17 cellular contexts compared by ENCODE assay signal in genomic region chr4:55138367-55138766, GRCh38. TPM values are rescaled to one million over a fixed set of nuclear protein-coding genes. Genes with fewer than 3 reads are reported as not detected.
DNase-seq lines count a peak whose midpoint lies in the region; ATAC-seq and TF ChIP-seq lines count a peak whose summit lies in the region.
"Had no signal": no experiment of that assay in that cellular context is flagged by ENCODE, and none has a peak within 500 bp of the region (broad histone marks: within the 10 kb centered on the region; RNA-seq: fewer than 3 reads in every experiment).

No MANE protein-coding gene starts in this region.

- H3K27ac ChIP-seq in PC-3 (ENCODE audit: low read length) (no peak overlapping the region), uterus (peak overlapping the region; percentile 47 to 60)
- H3K27ac ChIP-seq: BLaER1 treated with 17β-estradiol and CSF1 and Interleukin-3, amounts not matched to agents 10 nM and 100 nM; HL-60 had no signal

- H3K27me3 Mint-ChIP-seq in nephron (ENCODE audit: low read depth): no peaks in the 10 kb centered on the region
- H3K27me3 Mint-ChIP-seq: B cell had no signal

- H3K4me3 Mint-ChIP-seq in nephron: no peak overlapping the region
- H3K4me3 Mint-ChIP-seq: B cell; CD8-positive, alpha-beta T cell had no signal

- POLR2A ChIA-PET in PC-3 (lab: Charles Lee; ENCODE audit: unreplicated experiment): interaction anchor here (0.5 to 0.6 kb wide), 2 partner anchors 10 to 1443 kb away, joined by 3 to 4 read pairs; no protein-coding TSS in a partner anchor

- H4K20me1 ChIP-seq in PC-3 (ENCODE audit: low read length): no peaks in the 10 kb centered on the region
- H4K20me1 ChIP-seq: BLaER1 treated with 17β-estradiol and CSF1 and Interleukin-3, amounts not matched to agents 10 nM and 100 nM had no signal

- no peaks in the 10 kb centered on the region for H3K9me3 Mint-ChIP-seq in nephron
- H3K9me3 Mint-ChIP-seq: CD8-positive, alpha-beta T cell had no signal

- intact Hi-C loops in PC-3 (cut with micrococcal nuclease) (no loop called here), uterus (cut with DNase I; ENCODE audit: low total_unique reads) (no loop called here)

- no peak overlapping the region for H3K9ac ChIP-seq in PC-3 (ENCODE audit: low read length)
- H3K9ac ChIP-seq: BLaER1 treated with 17β-estradiol and CSF1 and Interleukin-3, amounts not matched to agents 10 nM and 100 nM had no signal

- no TSS peak for BruUV-seq in PC-3 (replicated peaks; lab: Mats Ljungman, UMichigan)

- H3K9me3 ChIP-seq in PC-3 (ENCODE audit: low read length) (no peaks in the 10 kb centered on the region), uterus (no peaks in the 10 kb centered on the region)
- H3K9me3 ChIP-seq: BLaER1 treated with 17β-estradiol and CSF1 and Interleukin-3, amounts not matched to agents 10 nM and 100 nM; HAP-1 had no signal

- H3K4me2 ChIP-seq in PC-3 (ENCODE audit: low read length): no peak overlapping the region
- H3K4me2 ChIP-seq: BLaER1 treated with 17β-estradiol and CSF1 and Interleukin-3, amounts not matched to agents 10 nM and 100 nM had no signal

- CTCF ChIA-PET in PC-3 (lab: Charles Lee): no interaction called here

- H3K36me3 Mint-ChIP-seq in nephron (ENCODE audit: low read depth): no peaks in the 10 kb centered on the region
- H3K36me3 Mint-ChIP-seq: CD8-positive, alpha-beta T cell had no signal

- H3K27me3 ChIP-seq in PC-3 (ENCODE audit: low read length): no peaks in the 10 kb centered on the region
- no peaks in the 10 kb centered on the region for H3K27me3 ChIP-seq in uterus
- H3K27me3 ChIP-seq: BLaER1 treated with 17β-estradiol and CSF1 and Interleukin-3, amounts not matched to agents 10 nM and 100 nM had no signal

- no peaks in the 10 kb centered on the region for H3K79me2 ChIP-seq in PC-3 (ENCODE audit: low read length)

- H3K27ac Mint-ChIP-seq in nephron: peak overlapping the region; percentile 49 to 86 (median 84)
- H3K27ac Mint-ChIP-seq: B cell; CD8-positive, alpha-beta T cell had no signal

- peaks cover 38% of the 10 kb centered on the region for H3K4me1 Mint-ChIP-seq in nephron
- H3K4me1 Mint-ChIP-seq: B cell had no signal

- TF ChIP-seq POLR2A in uterus (IDR thresholded peaks at IDR 0.05): no peak

- no peaks in the 10 kb centered on the region for H3F3A ChIP-seq in PC-3 (ENCODE audit: low read length, unreplicated experiment)

- H3K4me1 ChIP-seq in PC-3 (ENCODE audit: insufficient read depth, low read length): peaks cover 4% of the 10 kb centered on the region
- H3K4me1 ChIP-seq in uterus: no peaks in the 10 kb centered on the region
- H3K4me1 ChIP-seq: BLaER1 treated with 17β-estradiol and CSF1 and Interleukin-3, amounts not matched to agents 10 nM and 100 nM; HAP-1 had no signal

- no peaks in the 10 kb centered on the region for H3K36me3 ChIP-seq in PC-3 (ENCODE audit: low read depth, low read length)
- H3K36me3 ChIP-seq in uterus: no peaks in the 10 kb centered on the region
- H3K36me3 ChIP-seq: BLaER1 treated with 17β-estradiol and CSF1 and Interleukin-3, amounts not matched to agents 10 nM and 100 nM; HAP-1 had no signal

- H2AFZ ChIP-seq in PC-3 (ENCODE audit: low read length): 0 out of 2 replicates have a peak overlapping the region, but pooled peaks have one; percentile 12

- H3K4me3 ChIP-seq in PC-3 (ENCODE audit: low read length): no peak overlapping the region
- H3K4me3 ChIP-seq in fibroblast of pulmonary artery (replicated peaks; ENCODE audit: low read depth, low read length): no peak overlapping the region
- H3K4me3 ChIP-seq in uterus: no peak overlapping the region
- H3K4me3 ChIP-seq: BLaER1 treated with 17β-estradiol and CSF1 and Interleukin-3, amounts not matched to agents 10 nM and 100 nM; GM12878; HAP-1 had no signal

- no peaks in the 10 kb centered on the region for H3K9me2 ChIP-seq in PC-3 (replicated peaks; ENCODE audit: low read length)

- ATAC-seq in PC-3 (no peak), esophagus mucosa (no peak)
- ATAC-seq: CD8-positive, alpha-beta T cell; GM12878 had no signal

- TF ChIP-seq CTCF in PC-3 (conservative IDR thresholded peaks at IDR 0.05; ENCODE audit: low read depth, low read length): no peak
- TF ChIP-seq CTCF in fibroblast of pulmonary artery (IDR thresholded peaks at IDR 0.05; ENCODE audit: low read length, missing control alignments): no peak
- TF ChIP-seq CTCF in nephron (IDR thresholded peaks at IDR 0.05; ENCODE audit: unreplicated experiment in 3 of 3): no peak
- no peak for TF ChIP-seq CTCF in uterus (IDR thresholded peaks at IDR 0.05)

- no peak for DNase-seq in PC-3
- peak; percentile 33 for DNase-seq in fibroblast of pulmonary artery (ENCODE audit: low read depth)
- no peak for DNase-seq in uterus
- no peak for DNase-seq in NCI-H446 (lab: John Stamatoyannopoulos, UW)
- no peak for DNase-seq in GM03348 (ENCODE audit: low spot score)
- DNase-seq: Calu3; CD8-positive, alpha-beta T cell; DMS79 treated with DMSO at 0.1 percent for 48 hours; GF-D8 had no signal

RNA-seq across cellular contexts. Expression of gene KDR, which starts 13.0 kb away (rescaled TPM):
- 0.63 and 0.66 TPM in 2 replicates for total RNA-seq in PC-3 (2014; rRNA removed)
- total RNA-seq in uterus: 100 to 1,000 TPM; 101 to 218 (median 117) TPM
- total RNA-seq in esophagus mucosa: 4.2 TPM
- total RNA-seq: B cell; CD8-positive, alpha-beta T cell; H4 had no signal

Comparison
In these comparisons a context has a peak if more than half of its experiments do, and no peak if none do; other contexts are left out.
1. RNA of gene KDR, which starts 13.0 kb away (total RNA-seq): 101 to 218 TPM in uterus; 4.2 TPM in esophagus mucosa (single experiment) and 0.63 to 0.66 TPM in PC-3; every median in the first group is over 10 times any median in the second.